1 cellular context compared by ENCODE assay signal in genomic region chr9:136886610-136887597, GRCh38.
TF ChIP-seq lines count a peak whose summit lies in the region.

No MANE protein-coding gene starts in this region.

TF ChIP-seq in HepG2, 621 proteins besides CTCF, POLR2A, EP300 and RAD21 (continued from another document and continues in another):
- TF ChIP-seq ZNF609 (CRISPR knock-in tag; IDR thresholded peaks at IDR 0.05; ENCODE audit: borderline replicate concordance) (no peak), ZNF598 (CRISPR knock-in tag; IDR thresholded peaks at IDR 0.05; ENCODE audit: borderline replicate concordance) (peak; percentile 52; the same call in 1 of the 2 replicates), SKI (IDR thresholded peaks at IDR 0.05; ENCODE audit: partially characterized antibody) (no peak), PBX3 (CRISPR knock-in tag; IDR thresholded peaks at IDR 0.05; ENCODE audit: borderline replicate concordance) (no peak), HCFC1 (IDR thresholded peaks at IDR 0.05; ENCODE audit: low read depth, low read length) (no peak), ZNF619 (CRISPR knock-in tag; IDR thresholded peaks at IDR 0.05) (no peak; the same call in 1 of the 2 replicates), NBN (conservative IDR thresholded peaks at IDR 0.05) (no peak), ZNF780A (CRISPR knock-in tag; IDR thresholded peaks at IDR 0.05) (no peak), STAT6 (CRISPR knock-in tag; IDR thresholded peaks at IDR 0.05; ENCODE audit: borderline replicate concordance) (no peak), ARID4A (CRISPR knock-in tag; IDR thresholded peaks at IDR 0.05; ENCODE audit: borderline replicate concordance) (no peak; the same call in 1 of the 2 replicates), PLSCR1 (CRISPR knock-in tag; IDR thresholded peaks at IDR 0.05; ENCODE audit: borderline replicate concordance) (no peak), ETS1 (CRISPR knock-in tag; IDR thresholded peaks at IDR 0.05) (no peak), MLXIP (CRISPR knock-in tag; IDR thresholded peaks at IDR 0.05; ENCODE audit: borderline replicate concordance) (peak; percentile 44; the same call in 1 of the 2 replicates), HOMEZ (CRISPR knock-in tag; IDR thresholded peaks at IDR 0.05; ENCODE audit: low read depth) (no peak), PREB (CRISPR knock-in tag; IDR thresholded peaks at IDR 0.05) (no peak), SNAI1 (CRISPR knock-in tag; IDR thresholded peaks at IDR 0.05; ENCODE audit: borderline replicate concordance) (no peak), KAT7 (CRISPR knock-in tag; IDR thresholded peaks at IDR 0.05; ENCODE audit: borderline replicate concordance) (no peak), SRSF4 (IDR thresholded peaks at IDR 0.05; ENCODE audit: low read depth, low read length, poor library complexity, severe bottlenecking) (no peak), MEIS1 (CRISPR knock-in tag; IDR thresholded peaks at IDR 0.05; ENCODE audit: borderline replicate concordance) (peak; percentile 87; the same call in 1 of the 2 replicates), XBP1 (CRISPR knock-in tag; IDR thresholded peaks at IDR 0.05) (no peak), ZNF569 (CRISPR knock-in tag; IDR thresholded peaks at IDR 0.05; ENCODE audit: borderline replicate concordance) (no peak), NFIC (IDR thresholded peaks at IDR 0.05; ENCODE audit: low read length) (no peak), TGIF2 (CRISPR knock-in tag; IDR thresholded peaks at IDR 0.05) (no peak), ZBTB39 (CRISPR knock-in tag; IDR thresholded peaks at IDR 0.05) (0 out of 2 replicates have a peak, but pooled peaks have one; percentile 71), SRSF1 (optimal IDR thresholded peaks at IDR 0.05; ENCODE audit: low read depth, low read length) (no peak)
